In genomic region chr5:1644810-1645571, GRCh38 we compare ENCODE assay signal across 8 cellular contexts.
DNase-seq lines count a peak whose midpoint lies in the region; ATAC-seq and TF ChIP-seq lines count a peak whose summit lies in the region.

No MANE protein-coding gene starts in this region.

- WGBS in mesenchymal stem cell: 13% methylated on average over 50 of the region's 52 CpGs

- H3K27me3 ChIP-seq in effector memory CD4-positive, alpha-beta T cell (replicated peaks; ENCODE audit: control insufficient read depth, insufficient read depth, low read length, poor library complexity, severe bottlenecking): peaks cover 24% of the 10 kb centered on the region
- H3K27me3 ChIP-seq in mesenchymal stem cell (ENCODE audit: control insufficient read depth in 1 of 2, insufficient read depth in 1 of 2, low read length in 2 of 2): peaks cover 30 to 41% of the 10 kb centered on the region in 2 experiments

- H3K4ac ChIP-seq in mesenchymal stem cell (ENCODE audit: low read depth in 1 of 2, low read length in 2 of 2): no peak overlapping the region

- no peak overlapping the region for H3K27ac ChIP-seq in effector memory CD4-positive, alpha-beta T cell (ENCODE audit: insufficient read depth, low read length, poor library complexity, severe bottlenecking)
- no peak overlapping the region for H3K27ac ChIP-seq in mesenchymal stem cell (ENCODE audit: low read length, poor library complexity, severe bottlenecking)

- H2AFZ ChIP-seq in mesenchymal stem cell (ENCODE audit: low read depth, low read length): peak overlapping the region; percentile 33

- DNase-seq in AG09309 (ENCODE audit: low read depth) (no peak), NCI-H82 treated with DMSO at 0.1 percent for 48 hours (lab: John Stamatoyannopoulos, UW; ENCODE audit: unreplicated experiment) (peak; percentile 8), mesenchymal stem cell (peak; percentile 78)
- DNase-seq in activated CD8-positive, alpha-beta memory T cell treated with anti-CD3 and anti-CD28 coated beads for 1 hour (ENCODE audit: extremely low read depth in 1 of 2, low read depth in 1 of 2): peak; percentile 56 to 72
- DNase-seq in effector memory CD4-positive, alpha-beta T cell: peak; percentile 44 to 59 (median 47)
- DNase-seq in stimulated activated CD8-positive, alpha-beta memory T cell treated with anti-CD3 and anti-CD28 coated beads, Interleukin-12 subunit alpha, Interleukin-12 subunit beta, amount 100 ng/mL, for 24 hours (ENCODE audit: extremely low read depth): peak; percentile 55

- no peak overlapping the region for H3K18ac ChIP-seq in mesenchymal stem cell (ENCODE audit: low read depth in 1 of 2, low read length in 2 of 2)

- H3K23ac ChIP-seq in mesenchymal stem cell (ENCODE audit: low read length in 2 of 2): no peak overlapping the region

- H3K9me3 ChIP-seq in effector memory CD4-positive, alpha-beta T cell (ENCODE audit: control insufficient read depth, low read length): no peaks in the 10 kb centered on the region
- no peaks in the 10 kb centered on the region for H3K9me3 ChIP-seq in mesenchymal stem cell (ENCODE audit: control insufficient read depth, low read length)

- H3K4me3 ChIP-seq in AG09309 (ENCODE audit: control insufficient read depth, low read depth, low read length) (no peak overlapping the region; the same call in 1 of the 2 replicates), mesenchymal stem cell (ENCODE audit: insufficient read depth in 1 of 2, low read depth in 1 of 2, low read length in 2 of 2) (peak overlapping the region in 1 of 2 experiments; percentile 71)
- H3K4me3 ChIP-seq in effector memory CD4-positive, alpha-beta T cell (ENCODE audit: insufficient read depth, low read depth, low read length, poor library complexity, severe bottlenecking): no peak overlapping the region

- H2AK5ac ChIP-seq in mesenchymal stem cell (ENCODE audit: low read length, severe bottlenecking): no peak overlapping the region

- peak overlapping the region; percentile 24 for H4K8ac ChIP-seq in mesenchymal stem cell (ENCODE audit: low read length)

- no peak overlapping the region for H3K14ac ChIP-seq in mesenchymal stem cell (ENCODE audit: low read length in 2 of 2)

- H3K36me3 ChIP-seq in effector memory CD4-positive, alpha-beta T cell (ENCODE audit: control insufficient read depth, insufficient read depth, low read length): no peaks in the 10 kb centered on the region
- no peaks in the 10 kb centered on the region for H3K36me3 ChIP-seq in mesenchymal stem cell (ENCODE audit: control insufficient read depth in 1 of 2, insufficient read depth in 2 of 2, low read depth in 1 of 2, low read length in 2 of 2)

- peak overlapping the region; percentile 30 for H3K4me2 ChIP-seq in mesenchymal stem cell (ENCODE audit: low read length, poor library complexity, severe bottlenecking)

- peaks cover 4% of the 10 kb centered on the region for H3K4me1 ChIP-seq in effector memory CD4-positive, alpha-beta T cell (ENCODE audit: control insufficient read depth, insufficient read depth, low read length, poor library complexity, severe bottlenecking)
- H3K4me1 ChIP-seq in mesenchymal stem cell (ENCODE audit: control insufficient read depth, insufficient read depth, low read depth, low read length): peaks cover 16% of the 10 kb centered on the region

- no peak overlapping the region for H4K91ac ChIP-seq in mesenchymal stem cell (ENCODE audit: low read length)

- peak; percentile 88 for TF ChIP-seq CTCF in AG09309 (IDR thresholded peaks at IDR 0.05; ENCODE audit: control insufficient read depth, insufficient read depth, low read depth, low read length, missing control alignments)

- H2BK15ac ChIP-seq in mesenchymal stem cell (ENCODE audit: low read depth, poor library complexity, severe bottlenecking): no peak overlapping the region

- H3K9ac ChIP-seq in mesenchymal stem cell (ENCODE audit: low read length): peak overlapping the region; percentile 53

- H3K79me1 ChIP-seq in mesenchymal stem cell (replicated peaks; ENCODE audit: low read length, poor library complexity, severe bottlenecking): no peaks in the 10 kb centered on the region

- no peak overlapping the region for H2BK120ac ChIP-seq in mesenchymal stem cell (ENCODE audit: low read depth, low read length)

- H2BK5ac ChIP-seq in mesenchymal stem cell (ENCODE audit: low read depth, low read length, poor library complexity, severe bottlenecking): no peak overlapping the region

- ATAC-seq in GM19023 (IDR thresholded peaks at IDR 0.05; ENCODE audit: unreplicated experiment) (peak; percentile 73), HG03558 (IDR thresholded peaks at IDR 0.05; ENCODE audit: extremely low read depth, unreplicated experiment) (peak; percentile 68)

- no peak overlapping the region for H2BK12ac ChIP-seq in mesenchymal stem cell (ENCODE audit: low read length in 2 of 2)
